Comparison of ENCODE assay signal across 1 cellular context in the genomic region with DNA sequence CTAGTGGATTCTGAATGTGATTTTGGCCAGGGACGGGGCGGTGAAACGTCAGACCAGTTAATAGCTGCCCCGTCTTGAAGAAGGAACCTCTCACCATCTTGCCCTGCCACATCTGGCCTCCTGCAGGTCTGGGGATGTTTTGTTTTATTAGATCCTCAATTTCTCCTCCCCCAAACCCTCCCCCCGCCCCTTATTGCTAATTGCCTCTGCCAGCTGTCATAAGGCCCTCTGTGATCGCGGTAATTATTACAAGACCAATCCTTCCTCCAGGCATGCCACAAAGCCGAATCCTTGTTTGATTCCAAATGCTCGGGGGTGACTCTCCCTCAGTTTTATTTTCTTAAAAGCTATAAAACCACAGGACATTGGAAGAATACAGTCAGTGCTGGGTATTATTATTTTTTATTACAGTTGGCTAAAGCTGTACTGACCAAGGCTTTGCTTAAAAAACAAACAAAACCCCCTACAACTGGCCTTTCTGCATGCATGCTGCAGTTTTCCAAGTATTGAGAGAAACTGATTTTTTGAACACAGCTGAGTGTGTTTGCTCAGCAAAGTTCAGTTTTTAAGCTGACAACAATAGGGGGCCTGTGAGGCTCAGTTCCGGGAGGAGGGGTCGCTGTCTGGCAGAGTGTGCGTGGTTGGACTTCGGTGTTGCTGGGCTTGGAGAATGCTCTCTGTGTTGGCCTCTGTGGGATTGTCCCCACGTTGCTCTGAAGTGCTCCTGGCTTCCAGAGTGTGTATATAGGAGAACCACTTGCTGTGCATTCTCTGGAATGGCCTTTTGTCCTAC.
TF ChIP-seq lines count a peak whose summit lies in the region.

No MANE protein-coding gene starts in this region.

TF ChIP-seq in HepG2, 621 proteins besides CTCF, POLR2A, EP300 and RAD21 (continued from another document and continues in another):
- TF ChIP-seq MTA1 (CRISPR knock-in tag; IDR thresholded peaks at IDR 0.05; ENCODE audit: borderline replicate concordance) (peak; percentile 75; the same call in 1 of the 2 replicates), MED8 (CRISPR knock-in tag; IDR thresholded peaks at IDR 0.05; ENCODE audit: insufficient replicate concordance) (no peak), MAZ (IDR thresholded peaks at IDR 0.05; ENCODE audit: borderline replicate concordance, low read depth, low read length) (no peak), MAZ (CRISPR knock-in tag; IDR thresholded peaks at IDR 0.05; ENCODE audit: low read depth) (0 out of 2 replicates have a peak, but pooled peaks have one; percentile 46), ZNF431 (CRISPR knock-in tag; IDR thresholded peaks at IDR 0.05; ENCODE audit: borderline replicate concordance, low read depth) (no peak), WIZ (CRISPR knock-in tag; IDR thresholded peaks at IDR 0.05) (no peak), ZNF510 (CRISPR knock-in tag; IDR thresholded peaks at IDR 0.05; ENCODE audit: low read depth) (no peak), ZNF280B (CRISPR knock-in tag; IDR thresholded peaks at IDR 0.05; ENCODE audit: borderline replicate concordance) (no peak), FUBP1 (CRISPR knock-in tag; IDR thresholded peaks at IDR 0.05; ENCODE audit: borderline replicate concordance) (no peak), SKIL (CRISPR knock-in tag; IDR thresholded peaks at IDR 0.05; ENCODE audit: borderline replicate concordance) (peak; percentile 67; the same call in 1 of the 2 replicates), ZFYVE20 (CRISPR knock-in tag; IDR thresholded peaks at IDR 0.05; ENCODE audit: borderline replicate concordance, low read depth) (no peak), ELF4 (CRISPR knock-in tag; IDR thresholded peaks at IDR 0.05; ENCODE audit: borderline replicate concordance) (peak; percentile 59; the same call in 1 of the 2 replicates), NR2F6 (IDR thresholded peaks at IDR 0.05) (no peak), NR2F6 (CRISPR knock-in tag; IDR thresholded peaks at IDR 0.05) (peak; percentile 66), ZNF260 (CRISPR knock-in tag; IDR thresholded peaks at IDR 0.05; ENCODE audit: borderline replicate concordance, low read depth) (no peak), PBX2 (CRISPR knock-in tag; IDR thresholded peaks at IDR 0.05) (no peak), TFAP4 (IDR thresholded peaks at IDR 0.05; ENCODE audit: borderline replicate concordance, low read depth) (peak; percentile 95), ZNF225 (CRISPR knock-in tag; IDR thresholded peaks at IDR 0.05) (no peak), DMAP1 (CRISPR knock-in tag; IDR thresholded peaks at IDR 0.05) (peak; percentile 62; the same call in 1 of the 2 replicates), SCMH1 (CRISPR knock-in tag; IDR thresholded peaks at IDR 0.05; ENCODE audit: borderline replicate concordance) (no peak), ZNF20 (CRISPR knock-in tag; IDR thresholded peaks at IDR 0.05) (no peak), TRIM24 (CRISPR knock-in tag; IDR thresholded peaks at IDR 0.05) (no peak), ZMYM3 (CRISPR knock-in tag; IDR thresholded peaks at IDR 0.05) (no peak), FOXC1 (CRISPR knock-in tag; IDR thresholded peaks at IDR 0.05; ENCODE audit: borderline replicate concordance) (no peak)
- TF ChIP-seq, protein P1, sequence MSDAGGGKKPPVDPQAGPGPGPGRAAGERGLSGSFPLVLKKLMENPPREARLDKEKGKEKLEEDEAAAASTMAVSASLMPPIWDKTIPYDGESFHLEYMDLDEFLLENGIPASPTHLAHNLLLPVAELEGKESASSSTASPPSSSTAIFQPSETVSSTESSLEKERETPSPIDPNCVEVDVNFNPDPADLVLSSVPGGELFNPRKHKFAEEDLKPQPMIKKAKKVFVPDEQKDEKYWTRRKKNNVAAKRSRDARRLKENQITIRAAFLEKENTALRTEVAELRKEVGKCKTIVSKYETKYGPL (CRISPR knock-in tag; IDR thresholded peaks at IDR 0.05): no peak
- TF ChIP-seq, protein P2, sequence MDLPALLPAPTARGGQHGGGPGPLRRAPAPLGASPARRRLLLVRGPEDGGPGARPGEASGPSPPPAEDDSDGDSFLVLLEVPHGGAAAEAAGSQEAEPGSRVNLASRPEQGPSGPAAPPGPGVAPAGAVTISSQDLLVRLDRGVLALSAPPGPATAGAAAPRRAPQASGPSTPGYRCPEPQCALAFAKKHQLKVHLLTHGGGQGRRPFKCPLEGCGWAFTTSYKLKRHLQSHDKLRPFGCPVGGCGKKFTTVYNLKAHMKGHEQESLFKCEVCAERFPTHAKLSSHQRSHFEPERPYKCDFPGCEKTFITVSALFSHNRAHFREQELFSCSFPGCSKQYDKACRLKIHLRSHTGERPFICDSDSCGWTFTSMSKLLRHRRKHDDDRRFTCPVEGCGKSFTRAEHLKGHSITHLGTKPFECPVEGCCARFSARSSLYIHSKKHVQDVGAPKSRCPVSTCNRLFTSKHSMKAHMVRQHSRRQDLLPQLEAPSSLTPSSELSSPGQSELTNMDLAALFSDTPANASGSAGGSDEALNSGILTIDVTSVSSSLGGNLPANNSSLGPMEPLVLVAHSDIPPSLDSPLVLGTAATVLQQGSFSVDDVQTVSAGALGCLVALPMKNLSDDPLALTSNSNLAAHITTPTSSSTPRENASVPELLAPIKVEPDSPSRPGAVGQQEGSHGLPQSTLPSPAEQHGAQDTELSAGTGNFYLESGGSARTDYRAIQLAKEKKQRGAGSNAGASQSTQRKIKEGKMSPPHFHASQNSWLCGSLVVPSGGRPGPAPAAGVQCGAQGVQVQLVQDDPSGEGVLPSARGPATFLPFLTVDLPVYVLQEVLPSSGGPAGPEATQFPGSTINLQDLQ (CRISPR knock-in tag; IDR thresholded peaks at IDR 0.05): no peak
- TF ChIP-seq, protein P3, sequence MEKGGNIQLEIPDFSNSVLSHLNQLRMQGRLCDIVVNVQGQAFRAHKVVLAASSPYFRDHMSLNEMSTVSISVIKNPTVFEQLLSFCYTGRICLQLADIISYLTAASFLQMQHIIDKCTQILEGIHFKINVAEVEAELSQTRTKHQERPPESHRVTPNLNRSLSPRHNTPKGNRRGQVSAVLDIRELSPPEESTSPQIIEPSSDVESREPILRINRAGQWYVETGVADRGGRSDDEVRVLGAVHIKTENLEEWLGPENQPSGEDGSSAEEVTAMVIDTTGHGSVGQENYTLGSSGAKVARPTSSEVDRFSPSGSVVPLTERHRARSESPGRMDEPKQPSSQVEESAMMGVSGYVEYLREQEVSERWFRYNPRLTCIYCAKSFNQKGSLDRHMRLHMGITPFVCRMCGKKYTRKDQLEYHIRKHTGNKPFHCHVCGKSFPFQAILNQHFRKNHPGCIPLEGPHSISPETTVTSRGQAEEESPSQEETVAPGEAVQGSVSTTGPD (CRISPR knock-in tag; IDR thresholded peaks at IDR 0.05): no peak
- TF ChIP-seq, protein P4, sequence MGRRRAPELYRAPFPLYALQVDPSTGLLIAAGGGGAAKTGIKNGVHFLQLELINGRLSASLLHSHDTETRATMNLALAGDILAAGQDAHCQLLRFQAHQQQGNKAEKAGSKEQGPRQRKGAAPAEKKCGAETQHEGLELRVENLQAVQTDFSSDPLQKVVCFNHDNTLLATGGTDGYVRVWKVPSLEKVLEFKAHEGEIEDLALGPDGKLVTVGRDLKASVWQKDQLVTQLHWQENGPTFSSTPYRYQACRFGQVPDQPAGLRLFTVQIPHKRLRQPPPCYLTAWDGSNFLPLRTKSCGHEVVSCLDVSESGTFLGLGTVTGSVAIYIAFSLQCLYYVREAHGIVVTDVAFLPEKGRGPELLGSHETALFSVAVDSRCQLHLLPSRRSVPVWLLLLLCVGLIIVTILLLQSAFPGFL (CRISPR knock-in tag; IDR thresholded peaks at IDR 0.05): no peak
- TF ChIP-seq, protein P5, sequence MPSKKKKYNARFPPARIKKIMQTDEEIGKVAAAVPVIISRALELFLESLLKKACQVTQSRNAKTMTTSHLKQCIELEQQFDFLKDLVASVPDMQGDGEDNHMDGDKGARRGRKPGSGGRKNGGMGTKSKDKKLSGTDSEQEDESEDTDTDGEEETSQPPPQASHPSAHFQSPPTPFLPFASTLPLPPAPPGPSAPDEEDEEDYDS (CRISPR knock-in tag; IDR thresholded peaks at IDR 0.05): peak; percentile 48; the same call in 1 of the 2 replicates
- TF ChIP-seq, protein P6, sequence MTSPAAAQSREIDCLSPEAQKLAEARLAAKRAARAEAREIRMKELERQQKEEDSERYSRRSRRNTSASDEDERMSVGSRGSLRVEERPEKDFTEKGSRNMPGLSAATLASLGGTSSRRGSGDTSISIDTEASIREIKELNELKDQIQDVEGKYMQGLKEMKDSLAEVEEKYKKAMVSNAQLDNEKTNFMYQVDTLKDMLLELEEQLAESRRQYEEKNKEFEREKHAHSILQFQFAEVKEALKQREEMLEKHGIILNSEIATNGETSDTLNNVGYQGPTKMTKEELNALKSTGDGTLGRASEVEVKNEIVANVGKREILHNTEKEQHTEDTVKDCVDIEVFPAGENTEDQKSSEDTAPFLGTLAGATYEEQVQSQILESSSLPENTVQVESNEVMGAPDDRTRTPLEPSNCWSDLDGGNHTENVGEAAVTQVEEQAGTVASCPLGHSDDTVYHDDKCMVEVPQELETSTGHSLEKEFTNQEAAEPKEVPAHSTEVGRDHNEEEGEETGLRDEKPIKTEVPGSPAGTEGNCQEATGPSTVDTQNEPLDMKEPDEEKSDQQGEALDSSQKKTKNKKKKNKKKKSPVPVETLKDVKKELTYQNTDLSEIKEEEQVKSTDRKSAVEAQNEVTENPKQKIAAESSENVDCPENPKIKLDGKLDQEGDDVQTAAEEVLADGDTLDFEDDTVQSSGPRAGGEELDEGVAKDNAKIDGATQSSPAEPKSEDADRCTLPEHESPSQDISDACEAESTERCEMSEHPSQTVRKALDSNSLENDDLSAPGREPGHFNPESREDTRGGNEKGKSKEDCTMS (CRISPR knock-in tag; conservative IDR thresholded peaks at IDR 0.05): no peak
- TF ChIP-seq, protein P7, sequence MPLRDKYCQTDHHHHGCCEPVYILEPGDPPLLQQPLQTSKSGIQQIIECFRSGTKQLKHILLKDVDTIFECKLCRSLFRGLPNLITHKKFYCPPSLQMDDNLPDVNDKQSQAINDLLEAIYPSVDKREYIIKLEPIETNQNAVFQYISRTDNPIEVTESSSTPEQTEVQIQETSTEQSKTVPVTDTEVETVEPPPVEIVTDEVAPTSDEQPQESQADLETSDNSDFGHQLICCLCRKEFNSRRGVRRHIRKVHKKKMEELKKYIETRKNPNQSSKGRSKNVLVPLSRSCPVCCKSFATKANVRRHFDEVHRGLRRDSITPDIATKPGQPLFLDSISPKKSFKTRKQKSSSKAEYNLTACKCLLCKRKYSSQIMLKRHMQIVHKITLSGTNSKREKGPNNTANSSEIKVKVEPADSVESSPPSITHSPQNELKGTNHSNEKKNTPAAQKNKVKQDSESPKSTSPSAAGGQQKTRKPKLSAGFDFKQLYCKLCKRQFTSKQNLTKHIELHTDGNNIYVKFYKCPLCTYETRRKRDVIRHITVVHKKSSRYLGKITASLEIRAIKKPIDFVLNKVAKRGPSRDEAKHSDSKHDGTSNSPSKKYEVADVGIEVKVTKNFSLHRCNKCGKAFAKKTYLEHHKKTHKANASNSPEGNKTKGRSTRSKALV (CRISPR knock-in tag; IDR thresholded peaks at IDR 0.05): 0 out of 2 replicates have a peak, but pooled peaks have one; percentile 19
